Comparison of ENCODE assay signal across 11 cellular contexts in the genomic region with DNA sequence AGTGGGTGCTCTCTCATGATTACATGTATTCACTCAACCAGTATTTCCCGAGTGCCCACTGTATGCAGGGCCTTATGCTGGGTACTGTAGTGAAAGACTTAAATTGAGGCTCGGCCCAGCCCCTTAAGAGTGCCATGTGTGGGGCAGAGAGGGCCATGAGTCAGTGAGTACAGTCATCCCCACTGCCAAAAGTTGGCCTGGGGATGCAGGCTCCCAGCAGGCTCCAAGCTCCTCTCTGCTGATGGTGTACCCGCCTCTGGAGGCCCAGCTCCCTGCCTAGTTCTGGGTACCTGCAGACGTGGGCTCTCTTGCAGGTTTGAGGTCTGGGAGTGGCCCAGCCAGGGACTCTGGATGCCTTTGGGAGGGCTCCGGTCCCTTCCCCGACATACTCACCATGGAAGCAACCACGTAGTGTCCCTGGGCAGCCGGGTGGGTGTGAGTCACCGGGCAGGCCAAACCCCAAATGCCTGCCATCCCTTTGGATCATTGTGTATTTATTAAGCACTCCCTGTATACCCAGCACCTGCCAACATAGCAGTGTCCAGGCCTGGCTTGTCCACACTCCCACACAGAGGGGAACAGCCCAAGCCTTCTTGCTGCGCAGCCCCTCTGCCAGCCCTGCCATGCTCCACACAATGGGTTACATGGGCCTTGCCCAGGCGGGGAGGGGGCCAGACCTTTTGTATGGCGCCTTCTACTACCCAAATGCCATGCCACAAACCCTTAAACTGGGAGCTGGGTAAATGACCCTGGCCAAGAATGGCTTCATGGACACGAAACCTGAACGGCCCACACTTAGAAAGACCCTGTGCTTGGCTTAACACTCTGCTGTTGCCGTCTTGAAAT.
A peak's percentile ranks its signal among the peaks of the same experiment; 100 is the strongest.
DNase-seq lines count a peak whose midpoint lies in the region; ATAC-seq, FAIRE-seq and TF ChIP-seq lines count a peak whose summit lies in the region.
"Had no signal": no experiment of that assay in that cellular context is flagged by ENCODE, and none has a peak within 500 bp of the region (broad histone marks: within the 10 kb centered on the region; RNA-seq: fewer than 3 reads in every experiment).

No MANE protein-coding gene starts in this region.

- no peak for DNase-seq in activated naive CD4-positive, alpha-beta T cell treated with anti-CD3 and anti-CD28 coated beads, Interleukin-2, amount 50 U/mL, for 72 hours (ENCODE audit: low spot score in 2 of 2)
- DNase-seq in activated naive CD4-positive, alpha-beta T cell treated with anti-CD3 and anti-CD28 coated beads, Interleukin-2, amount 10 ng/mL, durations not matched to agents 7 days and 5 days: no peak
- DNase-seq in fibroblast of the aortic adventitia (ENCODE audit: low read depth) (peak; percentile 58), urothelium cell line (ENCODE audit: low spot score) (peak; percentile 77), T-helper 1 cell (no peak)
- no peak for DNase-seq in stimulated activated CD4-positive, alpha-beta T cell treated with anti-CD3 and anti-CD28 coated beads, Interleukin-2, amount 100 ng/mL, for 48 hours
- DNase-seq: nephron progenitor cell had no signal

- no peak overlapping the region for H3K4me3 ChIP-seq in fibroblast of the aortic adventitia (ENCODE audit: low read depth, low read length)
- H3K4me3 ChIP-seq: vagina had no signal

- no peak overlapping the region for H3K27ac Mint-ChIP-seq in activated naive CD4-positive, alpha-beta T cell treated with anti-CD3 and anti-CD28 coated beads, Interleukin-2, amount 50 U/mL, for 72 hours
- H3K27ac Mint-ChIP-seq in activated naive CD4-positive, alpha-beta T cell treated with anti-CD3 and anti-CD28 coated beads, Interleukin-2, amount 10 ng/mL, durations not matched to agents 7 days and 5 days: no peak overlapping the region
- H3K27ac Mint-ChIP-seq: nephron progenitor cell had no signal

- H3K9me3 Mint-ChIP-seq in activated naive CD4-positive, alpha-beta T cell treated with anti-CD3 and anti-CD28 coated beads, Interleukin-2, amount 50 U/mL, for 72 hours: no peaks in the 10 kb centered on the region
- H3K9me3 Mint-ChIP-seq in activated naive CD4-positive, alpha-beta T cell treated with anti-CD3 and anti-CD28 coated beads, Interleukin-2, amount 10 ng/mL, durations not matched to agents 7 days and 5 days: no peaks in the 10 kb centered on the region
- H3K9me3 Mint-ChIP-seq: nephron progenitor cell had no signal

- FAIRE-seq in urothelium cell line (lab: Jason Lieb, UNC): no peak
- FAIRE-seq: GM12892 had no signal

- no peaks in the 10 kb centered on the region for H3K36me3 Mint-ChIP-seq in activated naive CD4-positive, alpha-beta T cell treated with anti-CD3 and anti-CD28 coated beads, Interleukin-2, amount 50 U/mL, for 72 hours
- H3K36me3 Mint-ChIP-seq in activated naive CD4-positive, alpha-beta T cell treated with anti-CD3 and anti-CD28 coated beads, Interleukin-2, amount 10 ng/mL, durations not matched to agents 7 days and 5 days: no peaks in the 10 kb centered on the region

- CTCF ChIA-PET in activated naive CD4-positive, alpha-beta T cell treated with anti-CD3 and anti-CD28 coated beads, Interleukin-2, amount 10 ng/mL, durations not matched to agents 7 days and 5 days (lab: Charles Lee): interaction anchor here (0.8 kb wide), 1 partner anchor 11 kb away, joined by 3 read pairs; no protein-coding TSS in a partner anchor

- H3K4me3 Mint-ChIP-seq in activated naive CD4-positive, alpha-beta T cell treated with anti-CD3 and anti-CD28 coated beads, Interleukin-2, amount 10 ng/mL, durations not matched to agents 7 days and 5 days: no peak overlapping the region
- H3K4me3 Mint-ChIP-seq: nephron progenitor cell had no signal

- ATAC-seq in activated naive CD4-positive, alpha-beta T cell treated with anti-CD3 and anti-CD28 coated beads, Interleukin-2, amount 50 U/mL, for 72 hours: peak; percentile 13 to 20
- ATAC-seq in SK-N-SH treated with all-trans-retinoic acid at 6 μM for 48 hours (peak; percentile 69), GM18907 (IDR thresholded peaks at IDR 0.05; ENCODE audit: unreplicated experiment) (no peak)

- no peak for TF ChIP-seq CTCF in fibroblast of the aortic adventitia (IDR thresholded peaks at IDR 0.05; ENCODE audit: insufficient read depth, low read length)

- H3K27me3 Mint-ChIP-seq in activated naive CD4-positive, alpha-beta T cell treated with anti-CD3 and anti-CD28 coated beads, Interleukin-2, amount 10 ng/mL, durations not matched to agents 7 days and 5 days: peaks cover 13% of the 10 kb centered on the region

- H3K4me1 Mint-ChIP-seq in activated naive CD4-positive, alpha-beta T cell treated with anti-CD3 and anti-CD28 coated beads, Interleukin-2, amount 10 ng/mL, durations not matched to agents 7 days and 5 days: peaks cover 31% of the 10 kb centered on the region

TF ChIP-seq in SK-N-SH treated with all-trans-retinoic acid at 6 μM for 48 hours, 23 proteins besides CTCF, POLR2A, EP300 and RAD21:
- TF ChIP-seq ARNTL (CRISPR knock-in tag; IDR thresholded peaks at IDR 0.05; ENCODE audit: borderline replicate concordance, low read depth): no peak
- no peak for TF ChIP-seq CSRNP3 (CRISPR knock-in tag; IDR thresholded peaks at IDR 0.05)
- TF ChIP-seq POU6F1 (CRISPR knock-in tag; IDR thresholded peaks at IDR 0.05; ENCODE audit: borderline replicate concordance, low read depth): no peak
TF ChIP-seq in SK-N-SH treated with all-trans-retinoic acid at 6 μM for 48 hours: peak in this region for 0.

Comparison
In these comparisons a context has a peak if more than half of its experiments do, and no peak if none do; other contexts are left out.
1. DNase-seq: peak in fibroblast of the aortic adventitia (single experiment) and urothelium cell line (single experiment); none in activated naive CD4-positive, alpha-beta T cell treated with anti-CD3 and anti-CD28 coated beads, Interleukin-2, amount 50 U/mL, for 72 hours (0 of 2), activated naive CD4-positive, alpha-beta T cell treated with anti-CD3 and anti-CD28 coated beads, Interleukin-2, amount 10 ng/mL, durations not matched to agents 7 days and 5 days (single experiment), T-helper 1 cell (0 of 5) and stimulated activated CD4-positive, alpha-beta T cell treated with anti-CD3 and anti-CD28 coated beads, Interleukin-2, amount 100 ng/mL, for 48 hours (0 of 2).